Comparison of ENCODE assay signal across 10 cellular contexts in the genomic region with DNA sequence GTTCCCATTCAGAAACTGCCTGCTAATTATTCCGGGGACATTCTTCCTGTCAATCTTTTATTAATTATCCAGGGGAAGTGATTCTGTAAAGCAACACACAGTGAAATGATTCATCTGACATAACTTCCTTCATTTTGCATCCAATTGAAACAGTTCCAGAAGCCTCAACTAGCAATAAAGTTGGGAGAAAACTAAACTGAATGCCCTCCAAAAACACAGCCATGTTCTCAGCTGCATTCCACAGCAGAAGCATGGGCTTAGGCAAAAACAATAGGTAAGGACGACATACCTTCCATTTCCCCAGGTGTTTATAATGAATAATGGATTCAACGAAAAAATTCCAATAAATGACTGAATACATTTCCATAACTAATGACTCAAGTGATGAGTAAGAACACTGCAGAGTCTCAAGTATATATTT. TPM values are rescaled to one million over a fixed set of nuclear protein-coding genes. Genes with fewer than 3 reads are reported as not detected.
DNase-seq lines count a peak whose midpoint lies in the region; ATAC-seq, FAIRE-seq and TF ChIP-seq lines count a peak whose summit lies in the region.
"Had no signal": no experiment of that assay in that cellular context is flagged by ENCODE, and none has a peak within 500 bp of the region (broad histone marks: within the 10 kb centered on the region; RNA-seq: fewer than 3 reads in every experiment).

No MANE protein-coding gene starts in this region.

- POLR2A ChIA-PET in A549 (lab: Yijun Ruan, JAX), result no interaction called here

- CTCF ChIA-PET in A549 (lab: Yijun Ruan, JAX), result interaction anchor here (1.0 to 1.7 kb wide), 3 partner anchors 14 to 17 kb away, joined by 3 to 5 read pairs (median 3); no protein-coding TSS in a partner anchor

- DNase-seq in A549 (ENCODE audit: low read depth in 1 of 2, low spot score in 1 of 2), result no peak
- DNase-seq in astrocyte of the spinal cord (ENCODE audit: low read depth, low spot score), result peak; percentile 87
- DNase-seq in kidney tubule cell (ENCODE audit: low spot score), result peak; percentile 76
- no peak for DNase-seq in HAP-1 (ENCODE audit: low spot score in 2 of 2)
- no peak for DNase-seq in NCI-H1092 (lab: John Stamatoyannopoulos, UW)
- no peak for DNase-seq in activated CD4-positive, alpha-beta T cell treated with anti-CD3 and anti-CD28 coated beads for 1 hour
- DNase-seq: BE2C, NCI-H524 treated with DMSO at 0.1 percent for 48 hours had no signal

- H3K4me2 ChIP-seq in A549, result peak overlapping the region; percentile 47

- no peak for TF ChIP-seq RAD21 in A549 (conservative IDR thresholded peaks at IDR 0.05 in 1 of 2, IDR thresholded peaks at IDR 0.05 in 1 of 2)

- ATAC-seq in A549 (no peak), HG02759 (IDR thresholded peaks at IDR 0.05; ENCODE audit: unreplicated experiment) (no peak)

- no peak for TF ChIP-seq EP300 in A549 (IDR thresholded peaks at IDR 0.05)

- peak overlapping the region; percentile 1; the same call in 1 of the 2 replicates for H3K9ac ChIP-seq in HUES48 (ENCODE audit: low read depth, low read length)

- TF ChIP-seq POLR2A in A549 (IDR thresholded peaks at IDR 0.05; ENCODE audit: low read length), result no peak

- peak overlapping the region; percentile 64 to 79 for H3K27ac ChIP-seq in A549
- peak overlapping the region; percentile 92 for H3K27ac ChIP-seq in HUES48 (ENCODE audit: low read depth, low read length)

- H3K4me1 ChIP-seq in A549 (peaks cover 25% of the 10 kb centered on the region), HUES48 (ENCODE audit: control insufficient read depth, insufficient read depth, low read length) (peaks cover 18% of the 10 kb centered on the region), HAP-1 (peaks cover 4% of the 10 kb centered on the region; the same call in 1 of the 2 replicates)
- H3K4me1 ChIP-seq: BE2C had no signal

- H3K4me3 ChIP-seq in A549 (no peak overlapping the region), HUES48 (ENCODE audit: low read depth, low read length) (no peak overlapping the region), astrocyte of the spinal cord (ENCODE audit: low read depth, low read length) (no peak overlapping the region), HAP-1 (no peak overlapping the region)

- H3K9me3 ChIP-seq in A549 (no peaks in the 10 kb centered on the region), HUES48 (ENCODE audit: control insufficient read depth, insufficient read depth, low read length) (no peaks in the 10 kb centered on the region), HAP-1 (no peaks in the 10 kb centered on the region)
- H3K9me3 ChIP-seq: BE2C had no signal

- no peak for FAIRE-seq in A549 (lab: Jason Lieb, UNC)

- TF ChIP-seq CTCF in A549 (IDR thresholded peaks at IDR 0.05), result no peak
- no peak for TF ChIP-seq CTCF in astrocyte of the spinal cord (IDR thresholded peaks at IDR 0.05; ENCODE audit: low read depth, low read length)

- in situ Hi-C loops in astrocyte of the spinal cord (cut with HindIII; ENCODE audit: low sequenced_read_pairs), result no loop called here
- in situ Hi-C loops in HAP-1 (cut with MboI; ENCODE audit: low sequenced_read_pairs), result no loop called here

- H3K27me3 ChIP-seq in HUES48 (ENCODE audit: control insufficient read depth, insufficient read depth, low read length) (no peaks in the 10 kb centered on the region), HAP-1 (ENCODE audit: low read depth) (no peaks in the 10 kb centered on the region)
- H3K27me3 ChIP-seq: BE2C had no signal

- H3K36me3 ChIP-seq in HUES48 (ENCODE audit: control insufficient read depth, insufficient read depth, low read length) (no peaks in the 10 kb centered on the region), HAP-1 (replicated peaks) (no peaks in the 10 kb centered on the region)
- H3K36me3 ChIP-seq: BE2C had no signal

- 45% methylated on average over 3 of the region's 3 CpGs for WGBS in A549 (ENCODE audit: missing lambda C conversion rate)

TF ChIP-seq in A549, 52 proteins besides CTCF, POLR2A, EP300 and RAD21:
- TF ChIP-seq JUNB (IDR thresholded peaks at IDR 0.05), result no peak

RNA-seq across cellular contexts. Expression of a gene that starts 36.9 kb away (rescaled TPM):
- polyA plus RNA-seq in A549 (2011; rRNA removed) (41.1 and 44.7 TPM in 2 replicates), A549 (2017; fragmentation: RNase III; extraction: RNeasy Plus Mini Kit Qiagen cat#74134 plus additional on column Dnase treatment) (22.4 to 25.7 TPM (median 23.1 TPM) in 3 replicates)
- polyA plus RNA-seq in A549 (2012; cell fraction: cytosol; rRNA removed), result 20.3 and 22.1 TPM in 2 replicates
- 28.3 and 55.1 TPM in 2 replicates for polyA plus RNA-seq in A549 (2012; cell fraction: nucleus; rRNA removed)
- polyA minus RNA-seq in A549 (2011; rRNA and poly(A)+ RNA removed), result 18.5 and 18.9 TPM in 2 replicates

Comparison
In these comparisons a context has a peak if more than half of its experiments do, and no peak if none do; other contexts are left out.
1. DNase-seq: peak in astrocyte of the spinal cord (single experiment) and kidney tubule cell (single experiment); none in A549 (0 of 2), HAP-1 (0 of 2), NCI-H1092 (single experiment) and activated CD4-positive, alpha-beta T cell treated with anti-CD3 and anti-CD28 coated beads for 1 hour (single experiment).